1 cellular context compared by ENCODE assay signal in genomic region chr3:112086018-112086854, GRCh38.
TF ChIP-seq lines count a peak whose summit lies in the region.

TSS of gene C3orf52 (plus strand) at chr3:112086389. CDS start at chr3:112086408, 19 bp downstream.

TF ChIP-seq in HepG2, 621 proteins besides CTCF, POLR2A, EP300 and RAD21 (continued from another document and continues in another):
- TF ChIP-seq DMTF1 (CRISPR knock-in tag; IDR thresholded peaks at IDR 0.05) = no peak
- TF ChIP-seq ZNF407 (CRISPR knock-in tag; IDR thresholded peaks at IDR 0.05; ENCODE audit: not compliant biosample characterization) = no peak
- TF ChIP-seq THYN1 (CRISPR knock-in tag; IDR thresholded peaks at IDR 0.05; ENCODE audit: borderline replicate concordance, low read depth) = 0 out of 2 replicates have a peak, but pooled peaks have one; percentile 18
- 0 out of 2 replicates have a peak, but pooled peaks have one; percentile 52 for TF ChIP-seq ZNF30 (CRISPR knock-in tag; IDR thresholded peaks at IDR 0.05)
- TF ChIP-seq ZNF263 (CRISPR knock-in tag; IDR thresholded peaks at IDR 0.05) = 0 out of 2 replicates have a peak, but pooled peaks have one; percentile 32
- TF ChIP-seq ZFP36L2 (CRISPR knock-in tag; IDR thresholded peaks at IDR 0.05) = no peak
- TF ChIP-seq HMGA1 (CRISPR knock-in tag; conservative IDR thresholded peaks at IDR 0.05) = no peak
- TF ChIP-seq EED (CRISPR knock-in tag; IDR thresholded peaks at IDR 0.05) = no peak
- TF ChIP-seq ZIK1 (CRISPR knock-in tag; IDR thresholded peaks at IDR 0.05; ENCODE audit: borderline replicate concordance, low read depth) = peak; percentile 76; the same call in 1 of the 2 replicates
- no peak for TF ChIP-seq SNAPC2 (CRISPR knock-in tag; IDR thresholded peaks at IDR 0.05)
- TF ChIP-seq ZNF781 (CRISPR knock-in tag; IDR thresholded peaks at IDR 0.05; ENCODE audit: borderline replicate concordance, not compliant biosample characterization) = peak; percentile 65
- TF ChIP-seq RBAK (CRISPR knock-in tag; IDR thresholded peaks at IDR 0.05) = no peak
- no peak for TF ChIP-seq ZBTB21 (CRISPR knock-in tag; IDR thresholded peaks at IDR 0.05)
- no peak for TF ChIP-seq ZNF513 (CRISPR knock-in tag; conservative IDR thresholded peaks at IDR 0.05)
- peak; percentile 28; the same call in 1 of the 2 replicates for TF ChIP-seq HNF4A (CRISPR knock-in tag; IDR thresholded peaks at IDR 0.05)
- TF ChIP-seq TRIM22 (IDR thresholded peaks at IDR 0.05) = no peak
- peak; percentile 79 for TF ChIP-seq KDM5B (CRISPR knock-in tag; IDR thresholded peaks at IDR 0.05; ENCODE audit: borderline replicate concordance)
- TF ChIP-seq LCORL (IDR thresholded peaks at IDR 0.05) = no peak
- TF ChIP-seq LCORL (CRISPR knock-in tag; IDR thresholded peaks at IDR 0.05) = 0 out of 2 replicates have a peak, but pooled peaks have one; percentile 29
- no peak for TF ChIP-seq MZF1 (CRISPR knock-in tag; IDR thresholded peaks at IDR 0.05; ENCODE audit: borderline replicate concordance)
- TF ChIP-seq ZNF225 (CRISPR knock-in tag; IDR thresholded peaks at IDR 0.05) = 0 out of 2 replicates have a peak, but pooled peaks have one; percentile 40
- TF ChIP-seq KAT2B (IDR thresholded peaks at IDR 0.05; ENCODE audit: borderline replicate concordance, low read depth, low read length) = no peak
- no peak for TF ChIP-seq ZNF12 (CRISPR knock-in tag; IDR thresholded peaks at IDR 0.05)
- TF ChIP-seq GPN1 (CRISPR knock-in tag; IDR thresholded peaks at IDR 0.05; ENCODE audit: borderline replicate concordance) = no peak
- TF ChIP-seq HNF1B (CRISPR knock-in tag; IDR thresholded peaks at IDR 0.05) = 0 out of 2 replicates have a peak, but pooled peaks have one; percentile 19
- no peak for TF ChIP-seq DDIT3 (CRISPR knock-in tag; IDR thresholded peaks at IDR 0.05)
- TF ChIP-seq ZNF350 (CRISPR knock-in tag; IDR thresholded peaks at IDR 0.05; ENCODE audit: borderline replicate concordance, low read depth) = peak; percentile 84
- TF ChIP-seq HOXA7 (CRISPR knock-in tag; IDR thresholded peaks at IDR 0.05) = no peak
- TF ChIP-seq ZMYM4 (CRISPR knock-in tag; IDR thresholded peaks at IDR 0.05) = peak; percentile 85
- no peak for TF ChIP-seq ZBTB7A (CRISPR knock-in tag; IDR thresholded peaks at IDR 0.05)
- TF ChIP-seq NCOA2 (CRISPR knock-in tag; IDR thresholded peaks at IDR 0.05) = no peak; the same call in 1 of the 2 replicates
- TF ChIP-seq ZNF256 (CRISPR knock-in tag; conservative IDR thresholded peaks at IDR 0.05) = no peak
- TF ChIP-seq ZBTB8A (CRISPR knock-in tag; IDR thresholded peaks at IDR 0.05; ENCODE audit: borderline replicate concordance, low read depth) = no peak
- TF ChIP-seq ZNF776 (CRISPR knock-in tag; IDR thresholded peaks at IDR 0.05) = peak; percentile 69; the same call in 1 of the 2 replicates
- TF ChIP-seq ZMYM3 (CRISPR knock-in tag; IDR thresholded peaks at IDR 0.05) = 0 out of 2 replicates have a peak, but pooled peaks have one; percentile 10
- no peak for TF ChIP-seq SNRNP70 (IDR thresholded peaks at IDR 0.05; ENCODE audit: low read depth, low read length)
- no peak for TF ChIP-seq CEBPZ (IDR thresholded peaks at IDR 0.05; ENCODE audit: low read length)
- TF ChIP-seq ZNF569 (CRISPR knock-in tag; IDR thresholded peaks at IDR 0.05; ENCODE audit: borderline replicate concordance) = no peak
